Comparison of ENCODE assay signal across 8 cellular contexts in genomic region chr1:216601427-216601751, GRCh38.
DNase-seq lines count a peak whose midpoint lies in the region; ATAC-seq and TF ChIP-seq lines count a peak whose summit lies in the region.

No MANE protein-coding gene starts in this region.

- peak overlapping the region; percentile 78 for H3K4me2 ChIP-seq in hepatocyte
- peak overlapping the region; percentile 97 for H3K4me2 ChIP-seq in skeletal muscle satellite cell (ENCODE audit: low read length)

- H3K36me3 ChIP-seq in SJSA1, result no peaks in the 10 kb centered on the region
- no peaks in the 10 kb centered on the region for H3K36me3 ChIP-seq in hepatocyte (replicated peaks; ENCODE audit: insufficient read depth, low read depth)
- H3K36me3 ChIP-seq in skeletal muscle satellite cell (ENCODE audit: insufficient read depth, low read length), result no peaks in the 10 kb centered on the region

- peak overlapping the region; percentile 92 for H2AFZ ChIP-seq in hepatocyte

- DNase-seq in SJSA1 (ENCODE audit: low read depth in 1 of 2, low spot score in 2 of 2), result no peak
- no peak for DNase-seq in hepatocyte (ENCODE audit: low spot score)

- H3K79me2 ChIP-seq in hepatocyte, result no peaks in the 10 kb centered on the region

- H3K27ac ChIP-seq in SJSA1 (peak overlapping the region; percentile 83; the same call in 1 of the 2 replicates), hepatocyte (peak overlapping the region; percentile 97)

- H4K20me1 ChIP-seq in hepatocyte (ENCODE audit: insufficient read depth, poor library complexity, severe bottlenecking), result no peaks in the 10 kb centered on the region

- TF ChIP-seq CTCF in hepatocyte (IDR thresholded peaks at IDR 0.05; ENCODE audit: poor library complexity), result no peak

- ATAC-seq in GM21529 (IDR thresholded peaks at IDR 0.05; ENCODE audit: unreplicated experiment) (peak; percentile 22), HG03432 (IDR thresholded peaks at IDR 0.05; ENCODE audit: unreplicated experiment) (no peak), HG02642 (IDR thresholded peaks at IDR 0.05; ENCODE audit: poor library complexity, unreplicated experiment) (no peak), HG03354 (IDR thresholded peaks at IDR 0.05; ENCODE audit: poor library complexity, severe bottlenecking, unreplicated experiment) (no peak), HG03139 (IDR thresholded peaks at IDR 0.05; ENCODE audit: unreplicated experiment) (no peak)

- H3K9me3 ChIP-seq in SJSA1 (replicated peaks) (no peaks in the 10 kb centered on the region), hepatocyte (ENCODE audit: low read depth) (no peaks in the 10 kb centered on the region), skeletal muscle satellite cell (replicated peaks; ENCODE audit: low read length) (no peaks in the 10 kb centered on the region)

- 27% methylated on average over 7 of the region's 7 CpGs for WGBS in hepatocyte (ENCODE audit: low lambda C conversion rate, missing lambda C conversion rate)

- peak overlapping the region; percentile 98 for H3K9ac ChIP-seq in skeletal muscle satellite cell (ENCODE audit: low read depth, low read length)

- H3K27me3 ChIP-seq in SJSA1 (replicated peaks) (0 out of 2 replicates have a peak, but pooled peaks cover 4% of the 10 kb centered on the region), hepatocyte (no peaks in the 10 kb centered on the region), skeletal muscle satellite cell (ENCODE audit: control insufficient read depth, insufficient read depth, low read length) (no peaks in the 10 kb centered on the region)

- H3K4me3 ChIP-seq in SJSA1 (peak overlapping the region; percentile 54), hepatocyte (peak overlapping the region; percentile 60), skeletal muscle satellite cell (ENCODE audit: low read length) (peak overlapping the region; percentile 78)

- peaks cover 7% of the 10 kb centered on the region; the same call in 1 of the 2 replicates for H3K4me1 ChIP-seq in SJSA1 (replicated peaks)
- peaks cover 3% of the 10 kb centered on the region for H3K4me1 ChIP-seq in hepatocyte (ENCODE audit: insufficient read depth)
- H3K4me1 ChIP-seq in skeletal muscle satellite cell (ENCODE audit: control insufficient read depth, insufficient read depth, low read length), result peaks cover 14% of the 10 kb centered on the region

- no peaks in the 10 kb centered on the region for H3K9me2 ChIP-seq in hepatocyte (replicated peaks; ENCODE audit: insufficient read depth)
